8 cellular contexts compared by ENCODE assay signal in the genomic region with DNA sequence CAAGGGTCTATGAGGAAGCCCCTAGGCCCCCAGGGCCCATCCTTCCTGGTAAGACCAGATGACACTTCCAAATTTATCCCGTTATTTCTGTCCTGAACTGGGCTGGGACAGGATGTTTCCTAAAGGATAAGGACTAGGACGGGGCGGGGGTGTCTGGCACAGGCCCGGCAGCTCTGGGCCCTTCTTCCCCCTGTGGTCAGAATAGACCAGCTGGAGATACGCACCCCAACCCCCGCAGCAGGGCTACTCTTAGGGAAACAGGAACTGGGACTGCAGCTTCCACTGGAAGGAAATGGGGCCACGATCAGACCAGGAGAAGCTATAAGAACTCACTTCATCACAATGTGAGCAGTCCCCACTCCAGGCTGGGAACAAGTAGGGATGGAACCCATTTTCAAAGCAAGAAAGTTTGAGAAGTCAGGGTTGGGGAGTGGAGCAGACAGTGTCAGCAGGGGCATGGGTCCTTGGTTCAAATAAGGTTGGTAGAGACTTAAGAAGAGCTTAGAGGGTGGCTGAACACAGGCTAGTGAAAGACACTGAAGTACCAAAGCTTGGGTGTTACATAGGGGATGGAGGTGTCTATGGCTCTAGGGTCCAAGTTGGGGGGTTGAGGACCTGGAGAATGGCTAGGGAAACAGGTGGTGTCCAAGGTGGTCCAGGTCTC. TPM values are rescaled to one million over a fixed set of nuclear protein-coding genes. Genes with fewer than 3 reads are reported as not detected.
DNase-seq lines count a peak whose midpoint lies in the region; ATAC-seq, FAIRE-seq and TF ChIP-seq lines count a peak whose summit lies in the region.

No MANE protein-coding gene starts in this region.

- H3K4me2 ChIP-seq in Karpas-422 (ENCODE audit: low read depth, low read length, poor library complexity, severe bottlenecking), result peak overlapping the region; percentile 73

- peaks cover 40% of the 10 kb centered on the region for H3K4me1 ChIP-seq in Karpas-422 (ENCODE audit: low read length)
- peaks cover 28% of the 10 kb centered on the region for H3K4me1 ChIP-seq in lower lobe of right lung
- H3K4me1 ChIP-seq in vagina, result peaks cover 33% of the 10 kb centered on the region

- peak overlapping the region; percentile 92 for H3K4me3 Mint-ChIP-seq in CD4-positive, alpha-beta T cell
- H3K4me3 Mint-ChIP-seq in brain, result peak overlapping the region; percentile 85 to 99 (median 92)

- H3K4me3 ChIP-seq in Karpas-422 (ENCODE audit: low read length) (peak overlapping the region; percentile 98), lower lobe of right lung (peak overlapping the region; percentile 92), vagina (peak overlapping the region; percentile 90)

- TF ChIP-seq POLR2A in vagina (IDR thresholded peaks at IDR 0.05), result no peak
- no peak for TF ChIP-seq POLR2A in GM12892 (IDR thresholded peaks at IDR 0.05; ENCODE audit: low read depth, low read length)

- no peak for ATAC-seq in CD4-positive, alpha-beta T cell (ENCODE audit: poor library complexity)
- ATAC-seq in lower lobe of right lung (peak in 1 of 2 donors; percentile 9), GM21360 (IDR thresholded peaks at IDR 0.05; ENCODE audit: unreplicated experiment) (no peak)

- H2AFZ ChIP-seq in Karpas-422 (ENCODE audit: low read length), result no peak overlapping the region

- no peak for DNase-seq in CD4-positive, alpha-beta T cell
- DNase-seq in Karpas-422 (peak; percentile 60), lower lobe of right lung (peak; percentile 73), vagina (ENCODE audit: extremely low spot score in 2 of 2) (no peak), GM12892 (ENCODE audit: insufficient read length) (no peak)
- DNase-seq in stimulated activated CD4-positive, alpha-beta T cell treated with anti-CD3 and anti-CD28 coated beads, Interleukin-12 subunit alpha, Interleukin-12 subunit beta, amount 100 ng/mL, for 4 hours, result no peak

- peaks cover 68% of the 10 kb centered on the region for H3K36me3 Mint-ChIP-seq in CD4-positive, alpha-beta T cell (ENCODE audit: low read depth)
- H3K36me3 Mint-ChIP-seq in brain, result peaks cover 40% of the 10 kb centered on the region

- H3K27ac Mint-ChIP-seq in CD4-positive, alpha-beta T cell, result peak overlapping the region; percentile 79
- H3K27ac Mint-ChIP-seq in brain, result peak overlapping the region; percentile 20 to 96 (median 90)

- intact Hi-C loops in CD4-positive, alpha-beta T cell (cut with DNase I, micrococcal nuclease), result loop anchor here (1.0 to 10.0 kb wide), 6 partner anchors 26 to 1820 kb away; a partner anchor contains a TSS
- intact Hi-C loops in lower lobe of right lung (cut with DNase I) (no loop called here), vagina (cut with DNase I) (no loop called here)

- H3K9ac ChIP-seq in Karpas-422 (ENCODE audit: low read length), result peak overlapping the region; percentile 99

- peaks cover 34% of the 10 kb centered on the region for H3K36me3 ChIP-seq in Karpas-422 (ENCODE audit: insufficient read depth, low read length)
- H3K36me3 ChIP-seq in lower lobe of right lung, result peaks cover 54% of the 10 kb centered on the region
- H3K36me3 ChIP-seq in vagina, result peaks cover 0 to 43% of the 10 kb centered on the region in 2 donors

- no peak for TF ChIP-seq CTCF in CD4-positive, alpha-beta T cell (IDR thresholded peaks at IDR 0.05)
- TF ChIP-seq CTCF in brain (conservative IDR thresholded peaks at IDR 0.05), result no peak
- TF ChIP-seq CTCF in lower lobe of right lung (IDR thresholded peaks at IDR 0.05), result no peak
- TF ChIP-seq CTCF in vagina (IDR thresholded peaks at IDR 0.05), result no peak

- H3K9me2 ChIP-seq in Karpas-422 (replicated peaks; ENCODE audit: insufficient read depth, low read length), result no peaks in the 10 kb centered on the region

- H3K27me3 ChIP-seq in CD4-positive, alpha-beta T cell (ENCODE audit: control insufficient read depth, insufficient read depth, low read length), result no peaks in the 10 kb centered on the region
- H3K27me3 ChIP-seq in Karpas-422 (ENCODE audit: low read length), result no peaks in the 10 kb centered on the region
- no peaks in the 10 kb centered on the region for H3K27me3 ChIP-seq in lower lobe of right lung (ENCODE audit: low read depth)
- no peaks in the 10 kb centered on the region for H3K27me3 ChIP-seq in vagina

- H3K9me3 Mint-ChIP-seq in CD4-positive, alpha-beta T cell, result no peaks in the 10 kb centered on the region
- no peaks in the 10 kb centered on the region for H3K9me3 Mint-ChIP-seq in brain

- CTCF ChIA-PET in CD4-positive, alpha-beta T cell (lab: Charles Lee), result no interaction called here

- peaks cover 29% of the 10 kb centered on the region for H3K79me2 ChIP-seq in Karpas-422 (ENCODE audit: low read length)

- FAIRE-seq in GM12892 (lab: Jason Lieb, UNC), result no peak

- H3K27me3 Mint-ChIP-seq in CD4-positive, alpha-beta T cell, result no peaks in the 10 kb centered on the region
- H3K27me3 Mint-ChIP-seq in brain, result peaks cover 4% of the 10 kb centered on the region

- peaks cover 16% of the 10 kb centered on the region; the same call in 1 of the 2 replicates for H4K20me1 ChIP-seq in Karpas-422 (ENCODE audit: insufficient read depth, low read depth, low read length)

- H3K4me1 Mint-ChIP-seq in CD4-positive, alpha-beta T cell (ENCODE audit: low read depth), result peaks cover 45% of the 10 kb centered on the region
- peaks cover 32% of the 10 kb centered on the region for H3K4me1 Mint-ChIP-seq in brain

- POLR2A ChIA-PET in CD4-positive, alpha-beta T cell (lab: Charles Lee), result interaction anchor here (0.9 to 1.1 kb wide), 2 partner anchors 323 to 409 kb away, joined by 3 read pairs; a partner anchor contains a TSS

- no peak overlapping the region for H3K27ac ChIP-seq in CD4-positive, alpha-beta T cell (ENCODE audit: low read depth, low read length)
- no peak overlapping the region for H3K27ac ChIP-seq in Karpas-422 (ENCODE audit: low read length)
- peak overlapping the region; percentile 58 for H3K27ac ChIP-seq in lower lobe of right lung
- H3K27ac ChIP-seq in vagina, result peak overlapping the region; percentile 91

- H3K9me3 ChIP-seq in CD4-positive, alpha-beta T cell (ENCODE audit: control insufficient read depth, low read length), result no peaks in the 10 kb centered on the region
- H3K9me3 ChIP-seq in Karpas-422 (ENCODE audit: low read length) (no peaks in the 10 kb centered on the region), lower lobe of right lung (no peaks in the 10 kb centered on the region), vagina (no peaks in the 10 kb centered on the region)

RNA-seq across cellular contexts. Expression of a gene that starts 1.1 kb away (rescaled TPM):
- total RNA-seq in CD4-positive, alpha-beta T cell, result 10 to 100 TPM in 1 of 2 experiments, 1 to 10 TPM in 1; 9.7 to 10.8 TPM
- total RNA-seq in Karpas-422 (2014; rRNA removed; shearing (Covaris generic); ENCODE audit: low replicate concordance), result 25.5 and 36.1 TPM in 2 replicates
- polyA plus RNA-seq in brain (ENCODE audit: insufficient read depth, low read depth, low replicate concordance), result 42.2 TPM
- 20.7 TPM for total RNA-seq in lower lobe of right lung
- 45.9 TPM for total RNA-seq in vagina
- polyA plus RNA-seq in GM12892 (2012; ENCODE audit: missing spikeins), result 20.2 TPM

RNA-seq across cellular contexts. Expression of a gene that starts 21.9 kb away (rescaled TPM):
- 1 to 10 TPM; 4.9 to 5.0 TPM for total RNA-seq in CD4-positive, alpha-beta T cell
- 3.8 and 7.0 TPM in 2 replicates for total RNA-seq in Karpas-422 (2014; rRNA removed; shearing (Covaris generic); ENCODE audit: low replicate concordance)
- polyA plus RNA-seq in brain (ENCODE audit: insufficient read depth, low read depth, low replicate concordance), result 23.1 TPM
- total RNA-seq in lower lobe of right lung, result 1.0 TPM
- total RNA-seq in vagina, result 2.2 TPM
- polyA plus RNA-seq in GM12892 (2012; ENCODE audit: missing spikeins), result 0.89 TPM

RNA-seq across cellular contexts. Expression of a gene that starts 32.4 kb away (rescaled TPM):
- 100 to 1,000 TPM in 1 of 2 experiments, 10 to 100 TPM in 1; 97.2 to 121 TPM for total RNA-seq in CD4-positive, alpha-beta T cell
- total RNA-seq in Karpas-422 (2014; rRNA removed; shearing (Covaris generic); ENCODE audit: low replicate concordance), result 93.6 and 104 TPM in 2 replicates
- polyA plus RNA-seq in brain (ENCODE audit: insufficient read depth, low read depth, low replicate concordance), result 121 TPM
- total RNA-seq in lower lobe of right lung (56.3 TPM), vagina (119 TPM)
- 49.5 TPM for polyA plus RNA-seq in GM12892 (2012; ENCODE audit: missing spikeins)

RNA-seq across cellular contexts. Expression of a gene that starts 49.4 kb away (rescaled TPM):
- 10 to 100 TPM; 13.5 to 14.4 TPM for total RNA-seq in CD4-positive, alpha-beta T cell
- total RNA-seq in Karpas-422 (2014; rRNA removed; shearing (Covaris generic); ENCODE audit: low replicate concordance), result 52.7 and 69.1 TPM in 2 replicates
- polyA plus RNA-seq in brain (ENCODE audit: insufficient read depth, low read depth, low replicate concordance), result 3.8 TPM
- 20.8 TPM for total RNA-seq in lower lobe of right lung
- total RNA-seq in vagina, result 35.1 TPM
- polyA plus RNA-seq in GM12892 (2012; ENCODE audit: missing spikeins), result 14.3 TPM

Comparison
In these comparisons a context has a peak if more than half of its experiments do, and no peak if none do; other contexts are left out.
1. DNase-seq: peak in Karpas-422 (single experiment) and lower lobe of right lung (single experiment); none in CD4-positive, alpha-beta T cell (0 of 10), vagina (0 of 2), GM12892 (single experiment) and stimulated activated CD4-positive, alpha-beta T cell treated with anti-CD3 and anti-CD28 coated beads, Interleukin-12 subunit alpha, Interleukin-12 subunit beta, amount 100 ng/mL, for 4 hours (single experiment).
2. H3K27ac ChIP-seq: peak in lower lobe of right lung (single experiment) and vagina (single experiment); none in CD4-positive, alpha-beta T cell (single experiment) and Karpas-422 (single experiment).
3. intact Hi-C loops: an anchor here in CD4-positive, alpha-beta T cell (1.0 to 10.0 kb wide); none called in lower lobe of right lung and vagina.
4. Peak in every context shown above with its lines, with median percentiles within 50 percentile points of each other: H3K4me3 ChIP-seq.